ENCODE assay signal across 10 cellular contexts in the genomic region with DNA sequence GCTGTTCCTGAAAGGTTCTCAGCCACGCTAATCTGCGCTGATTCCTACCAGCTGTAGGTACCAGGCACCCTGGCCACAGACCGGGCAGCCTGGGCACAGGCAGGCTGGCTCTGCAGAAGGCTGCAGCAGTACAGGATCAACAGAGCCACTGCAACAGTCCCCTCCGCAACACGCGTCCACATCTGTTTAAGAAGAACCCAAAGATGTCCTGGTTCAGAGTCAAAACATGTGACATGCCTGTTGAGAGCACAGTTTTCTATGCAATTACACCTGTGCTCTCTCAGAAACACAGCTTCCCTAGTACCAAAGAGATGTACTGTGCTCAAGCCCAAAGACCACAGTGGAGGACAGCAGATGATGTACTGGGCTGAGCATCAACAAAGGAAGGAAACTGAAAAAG. TPM values are rescaled to one million over a fixed set of nuclear protein-coding genes. Genes with fewer than 3 reads are reported as not detected.
A peak's percentile ranks its signal among the peaks of the same experiment; 100 is the strongest.
DNase-seq lines count a peak whose midpoint lies in the region; ATAC-seq and TF ChIP-seq lines count a peak whose summit lies in the region.
"Had no signal": no experiment of that assay in that cellular context is flagged by ENCODE, and none has a peak within 500 bp of the region (broad histone marks: within the 10 kb centered on the region; RNA-seq: fewer than 3 reads in every experiment).

No MANE protein-coding gene starts in this region.

- peak overlapping the region; percentile 62 for H3K27ac ChIP-seq in right cardiac atrium (ENCODE audit: low read length)
- H3K27ac ChIP-seq in substantia nigra (ENCODE audit: low read depth, low read length, poor library complexity, severe bottlenecking): peak overlapping the region; percentile 94

- peaks cover 38% of the 10 kb centered on the region for H3K4me1 Mint-ChIP-seq in activated CD4-positive, alpha-beta T cell treated with anti-CD3 and anti-CD28 coated beads, Interleukin-2, amount 10 ng/mL, durations not matched to agents 7 days and 5 days
- H3K4me1 Mint-ChIP-seq in WTC11: peaks cover 40% of the 10 kb centered on the region

- H3K4me3 ChIP-seq in right cardiac atrium (ENCODE audit: low read length) (no peak overlapping the region), MG63 (no peak overlapping the region)

- peaks cover 30% of the 10 kb centered on the region for H3K36me3 Mint-ChIP-seq in activated CD4-positive, alpha-beta T cell treated with anti-CD3 and anti-CD28 coated beads, Interleukin-2, amount 10 ng/mL, durations not matched to agents 7 days and 5 days (ENCODE audit: low read depth)
- peaks cover 8% of the 10 kb centered on the region; the same call in 1 of the 2 replicates for H3K36me3 Mint-ChIP-seq in WTC11

- H3K4me3 Mint-ChIP-seq in activated CD4-positive, alpha-beta T cell treated with anti-CD3 and anti-CD28 coated beads, Interleukin-2, amount 10 ng/mL, durations not matched to agents 7 days and 5 days: peak overlapping the region; percentile 37
- peak overlapping the region; percentile 24; the same call in 1 of the 2 replicates for H3K4me3 Mint-ChIP-seq in WTC11

- CTCF ChIA-PET in activated CD4-positive, alpha-beta T cell treated with anti-CD3 and anti-CD28 coated beads, Interleukin-2, amount 10 ng/mL, durations not matched to agents 7 days and 5 days (lab: Charles Lee): interaction anchor here (1.9 to 2.1 kb wide), 2 partner anchors 8 to 11 kb away, joined by 4 to 8 read pairs; no protein-coding TSS in a partner anchor
- CTCF ChIA-PET in WTC11 (lab: Charles Lee): interaction anchor here (2.3 kb wide), 1 partner anchor 14 kb away, joined by 7 read pairs; no protein-coding TSS in a partner anchor

- no peaks in the 10 kb centered on the region for H3K27me3 ChIP-seq in right cardiac atrium (ENCODE audit: control insufficient read depth, insufficient read depth)
- H3K27me3 ChIP-seq in MG63: no peaks in the 10 kb centered on the region

- POLR2A ChIA-PET in activated CD4-positive, alpha-beta T cell treated with anti-CD3 and anti-CD28 coated beads, Interleukin-2, amount 10 ng/mL, durations not matched to agents 7 days and 5 days (lab: Charles Lee): interaction anchor here (1.0 kb wide), 1 partner anchor 9 kb away, joined by 4 read pairs; no protein-coding TSS in a partner anchor
- POLR2A ChIA-PET in WTC11 (lab: Charles Lee): interaction anchor here (1.1 kb wide), 1 partner anchor 8 kb away, joined by 5 read pairs; no protein-coding TSS in a partner anchor

- intact Hi-C loops in right cardiac atrium (cut with DNase I): no loop called here

- peaks cover 23% of the 10 kb centered on the region for H3K4me1 ChIP-seq in right cardiac atrium (ENCODE audit: control insufficient read depth, insufficient read depth, low read length)

- no peak for ATAC-seq in WTC11
- peak in 1 of 2 donors; percentile 18 for ATAC-seq in right cardiac atrium

- no peak for TF ChIP-seq CTCF in WTC11 (IDR thresholded peaks at IDR 0.05)

- no peak for DNase-seq in activated CD4-positive, alpha-beta T cell treated with anti-CD3 and anti-CD28 coated beads, Interleukin-2, amount 10 ng/mL, durations not matched to agents 7 days and 5 days
- no peak for DNase-seq in activated CD4-positive, alpha-beta T cell treated with anti-CD3 and anti-CD28 coated beads for 1 hour
- DNase-seq in WTC11 (ENCODE audit: low spot score) (no peak), right cardiac atrium (no peak), substantia nigra (lab: John Stamatoyannopoulos, UW) (peak in 23 of 49 donors; percentile 7 to 67 (median 23)), MG63 (no peak), HK-2 (ENCODE audit: unreplicated experiment) (no peak), NCI-H2171 treated with DMSO at 0.1 percent for 48 hours (lab: John Stamatoyannopoulos, UW) (no peak)
- DNase-seq: activated B cell treated with CpG ODN at 0.5 μM for 24 hours, occipital lobe had no signal

- peaks cover 15% of the 10 kb centered on the region for H3K9me3 Mint-ChIP-seq in activated CD4-positive, alpha-beta T cell treated with anti-CD3 and anti-CD28 coated beads, Interleukin-2, amount 10 ng/mL, durations not matched to agents 7 days and 5 days
- no peaks in the 10 kb centered on the region for H3K9me3 Mint-ChIP-seq in WTC11

- H3K27ac Mint-ChIP-seq in activated CD4-positive, alpha-beta T cell treated with anti-CD3 and anti-CD28 coated beads, Interleukin-2, amount 10 ng/mL, durations not matched to agents 7 days and 5 days: peak overlapping the region; percentile 89
- H3K27ac Mint-ChIP-seq in WTC11: peak overlapping the region; percentile 90
- H3K27ac Mint-ChIP-seq: activated B cell treated with CpG ODN at 0.5 μM for 24 hours had no signal

- no peaks in the 10 kb centered on the region for H3K36me3 ChIP-seq in MG63

- H3K9me3 ChIP-seq in right cardiac atrium (ENCODE audit: control insufficient read depth, low read length) (no peaks in the 10 kb centered on the region), MG63 (no peaks in the 10 kb centered on the region)

- 60% methylated on average over 6 of the region's 6 CpGs for WGBS in right cardiac atrium

- H3K27me3 Mint-ChIP-seq in activated CD4-positive, alpha-beta T cell treated with anti-CD3 and anti-CD28 coated beads, Interleukin-2, amount 10 ng/mL, durations not matched to agents 7 days and 5 days: no peaks in the 10 kb centered on the region
- no peaks in the 10 kb centered on the region for H3K27me3 Mint-ChIP-seq in WTC11 (ENCODE audit: low read depth)

TF ChIP-seq in WTC11, 78 proteins besides CTCF, POLR2A, EP300 and RAD21:
- no peak for TF ChIP-seq ZNF671 (CRISPR knock-in tag; IDR thresholded peaks at IDR 0.05)
- TF ChIP-seq, protein P1, sequence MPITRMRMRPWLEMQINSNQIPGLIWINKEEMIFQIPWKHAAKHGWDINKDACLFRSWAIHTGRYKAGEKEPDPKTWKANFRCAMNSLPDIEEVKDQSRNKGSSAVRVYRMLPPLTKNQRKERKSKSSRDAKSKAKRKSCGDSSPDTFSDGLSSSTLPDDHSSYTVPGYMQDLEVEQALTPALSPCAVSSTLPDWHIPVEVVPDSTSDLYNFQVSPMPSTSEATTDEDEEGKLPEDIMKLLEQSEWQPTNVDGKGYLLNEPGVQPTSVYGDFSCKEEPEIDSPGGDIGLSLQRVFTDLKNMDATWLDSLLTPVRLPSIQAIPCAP (CRISPR knock-in tag; IDR thresholded peaks at IDR 0.05): no peak
- TF ChIP-seq ZNF263 (CRISPR knock-in tag; IDR thresholded peaks at IDR 0.05; ENCODE audit: low read depth): no peak
- TF ChIP-seq CREB1 (CRISPR knock-in tag; IDR thresholded peaks at IDR 0.05): no peak
- TF ChIP-seq ZNF317 (CRISPR knock-in tag; IDR thresholded peaks at IDR 0.05; ENCODE audit: borderline replicate concordance, low read depth): no peak
- TF ChIP-seq SMAD4 (CRISPR knock-in tag; IDR thresholded peaks at IDR 0.05): no peak
- TF ChIP-seq RELA (CRISPR knock-in tag; IDR thresholded peaks at IDR 0.05; ENCODE audit: borderline replicate concordance): no peak
- TF ChIP-seq, protein P2, sequence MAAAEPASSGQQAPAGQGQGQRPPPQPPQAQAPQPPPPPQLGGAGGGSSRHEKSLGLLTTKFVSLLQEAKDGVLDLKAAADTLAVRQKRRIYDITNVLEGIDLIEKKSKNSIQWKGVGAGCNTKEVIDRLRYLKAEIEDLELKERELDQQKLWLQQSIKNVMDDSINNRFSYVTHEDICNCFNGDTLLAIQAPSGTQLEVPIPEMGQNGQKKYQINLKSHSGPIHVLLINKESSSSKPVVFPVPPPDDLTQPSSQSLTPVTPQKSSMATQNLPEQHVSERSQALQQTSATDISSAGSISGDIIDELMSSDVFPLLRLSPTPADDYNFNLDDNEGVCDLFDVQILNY (CRISPR knock-in tag; IDR thresholded peaks at IDR 0.05): no peak
- TF ChIP-seq ZNF416 (CRISPR knock-in tag; IDR thresholded peaks at IDR 0.05): no peak
- TF ChIP-seq, protein P3, sequence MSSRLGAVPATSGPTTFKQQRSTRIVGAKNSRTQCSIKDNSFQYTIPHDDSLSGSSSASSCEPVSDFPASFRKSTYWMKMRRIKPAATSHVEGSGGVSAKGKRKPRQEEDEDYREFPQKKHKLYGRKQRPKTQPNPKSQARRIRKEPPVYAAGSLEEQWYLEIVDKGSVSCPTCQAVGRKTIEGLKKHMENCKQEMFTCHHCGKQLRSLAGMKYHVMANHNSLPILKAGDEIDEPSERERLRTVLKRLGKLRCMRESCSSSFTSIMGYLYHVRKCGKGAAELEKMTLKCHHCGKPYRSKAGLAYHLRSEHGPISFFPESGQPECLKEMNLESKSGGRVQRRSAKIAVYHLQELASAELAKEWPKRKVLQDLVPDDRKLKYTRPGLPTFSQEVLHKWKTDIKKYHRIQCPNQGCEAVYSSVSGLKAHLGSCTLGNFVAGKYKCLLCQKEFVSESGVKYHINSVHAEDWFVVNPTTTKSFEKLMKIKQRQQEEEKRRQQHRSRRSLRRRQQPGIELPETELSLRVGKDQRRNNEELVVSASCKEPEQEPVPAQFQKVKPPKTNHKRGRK (CRISPR knock-in tag; IDR thresholded peaks at IDR 0.05; ENCODE audit: borderline replicate concordance): no peak
TF ChIP-seq in WTC11: peak in this region for 0.

RNA-seq across cellular contexts. Expression of a gene that starts 18.8 kb away (rescaled TPM):
- 10 to 100 TPM; 26.1 to 26.4 TPM for total RNA-seq in activated CD4-positive, alpha-beta T cell treated with anti-CD3 and anti-CD28 coated beads, Interleukin-2, amount 10 ng/mL, durations not matched to agents 7 days and 5 days
- total RNA-seq in WTC11 (2021) (105 to 109 TPM (median 108 TPM) in 3 replicates), right cardiac atrium (100 to 1,000 TPM; 103 to 140 (median 122) TPM)
- polyA plus RNA-seq in right cardiac atrium: 80.2 TPM
- 8.4 and 9.3 TPM in 2 replicates for total RNA-seq in MG63 (2014; rRNA removed; shearing (Covaris generic); ENCODE audit: low replicate concordance)
